13 cellular contexts compared by ENCODE assay signal in the genomic region with DNA sequence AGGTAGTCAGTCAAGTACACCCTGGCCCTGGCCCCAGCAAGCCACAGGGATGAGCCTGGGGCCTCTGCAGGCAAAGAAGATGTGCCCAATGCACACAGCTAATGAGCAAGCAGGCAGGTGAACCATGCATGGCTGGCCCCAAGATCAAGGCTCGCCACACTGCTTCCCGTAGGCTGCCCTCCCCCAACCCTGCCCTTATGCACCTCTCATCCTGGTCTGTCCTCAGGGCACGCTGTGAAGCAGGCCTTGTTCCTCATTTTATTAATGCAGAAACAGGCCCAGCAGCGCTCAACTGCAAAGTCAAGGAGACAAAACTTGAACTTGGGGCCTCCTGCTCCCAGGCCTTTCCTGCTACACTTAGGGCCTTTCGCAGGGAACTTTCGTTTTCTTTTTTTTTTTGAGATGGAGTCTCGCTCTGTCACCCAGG. TPM values are rescaled to one million over a fixed set of nuclear protein-coding genes. Genes with fewer than 3 reads are reported as not detected.
A peak's percentile ranks its signal among the peaks of the same experiment; 100 is the strongest.
DNase-seq lines count a peak whose midpoint lies in the region; ATAC-seq and TF ChIP-seq lines count a peak whose summit lies in the region.
"Had no signal": no experiment of that assay in that cellular context is flagged by ENCODE, and none has a peak within 500 bp of the region (broad histone marks: within the 10 kb centered on the region; RNA-seq: fewer than 3 reads in every experiment).

No MANE protein-coding gene starts in this region.

- H3K4me3 Mint-ChIP-seq in MCF 10A (ENCODE audit: unreplicated experiment) = no peak overlapping the region
- H3K4me3 Mint-ChIP-seq in activated naive CD8-positive, alpha-beta T cell treated with anti-CD3 and anti-CD28 coated beads, Interleukin-2, amount 10 ng/mL, durations not matched to agents 7 days and 5 days = peak overlapping the region; percentile 55
- H3K4me3 Mint-ChIP-seq: dendritic cell treated with granulocyte-macrophage colony-stimulating factor and Interleukin-4, amounts not matched to agents 40 ng/mL and 50 ng/mL, for 4 days had no signal

- H3K4me1 ChIP-seq in breast epithelium (no peaks in the 10 kb centered on the region), thymus (ENCODE audit: control insufficient read depth, insufficient read depth, low read length) (peaks cover 69% of the 10 kb centered on the region)

- CTCF ChIA-PET in MCF 10A (lab: Yijun Ruan, JAX) = interaction anchor here (1.7 to 3.4 kb wide), 4 partner anchors 36 to 43 kb away, joined by 6 to 16 read pairs (median 10); no protein-coding TSS in a partner anchor

- H3K9me3 Mint-ChIP-seq in MCF 10A (ENCODE audit: unreplicated experiment) = no peaks in the 10 kb centered on the region
- H3K9me3 Mint-ChIP-seq in activated naive CD8-positive, alpha-beta T cell treated with anti-CD3 and anti-CD28 coated beads, Interleukin-2, amount 10 ng/mL, durations not matched to agents 7 days and 5 days = no peaks in the 10 kb centered on the region
- H3K9me3 Mint-ChIP-seq: dendritic cell treated with granulocyte-macrophage colony-stimulating factor and Interleukin-4, amounts not matched to agents 40 ng/mL and 50 ng/mL, for 4 days had no signal

- H3K9me3 ChIP-seq in breast epithelium (no peaks in the 10 kb centered on the region), thymus (ENCODE audit: control insufficient read depth) (no peaks in the 10 kb centered on the region)
- H3K9me3 ChIP-seq: left lung, MG63 had no signal

- no peak for TF ChIP-seq CTCF in MCF 10A (IDR thresholded peaks at IDR 0.05; ENCODE audit: unreplicated experiment)
- TF ChIP-seq CTCF in breast epithelium (IDR thresholded peaks at IDR 0.05) = no peak

- H3K27me3 ChIP-seq in breast epithelium (no peaks in the 10 kb centered on the region), thymus (ENCODE audit: control insufficient read depth, insufficient read depth) (no peaks in the 10 kb centered on the region)
- H3K27me3 ChIP-seq: left lung, MG63 had no signal

- no peak overlapping the region for H3K4me3 ChIP-seq in breast epithelium
- H3K4me3 ChIP-seq in thymus (ENCODE audit: low read length) = no peak overlapping the region
- H3K4me3 ChIP-seq: left lung, MG63 had no signal

- no TSS peak for BruUV-seq in MCF 10A (replicated peaks; lab: Mats Ljungman, UMichigan)

- ATAC-seq in activated naive CD8-positive, alpha-beta T cell treated with anti-CD3 and anti-CD28 coated beads, Interleukin-2, amount 10 ng/mL, durations not matched to agents 7 days and 5 days (ENCODE audit: low read depth) = no peak
- no peak for ATAC-seq in GM18870 (IDR thresholded peaks at IDR 0.05; ENCODE audit: unreplicated experiment)
- no peak for ATAC-seq in HG03354 (IDR thresholded peaks at IDR 0.05; ENCODE audit: poor library complexity, severe bottlenecking, unreplicated experiment)
- ATAC-seq: left lung had no signal

- H3K36me3 Mint-ChIP-seq in MCF 10A (ENCODE audit: insufficient read depth, unreplicated experiment) = peaks cover 7% of the 10 kb centered on the region
- no peaks in the 10 kb centered on the region for H3K36me3 Mint-ChIP-seq in activated naive CD8-positive, alpha-beta T cell treated with anti-CD3 and anti-CD28 coated beads, Interleukin-2, amount 10 ng/mL, durations not matched to agents 7 days and 5 days

- H3K4me1 Mint-ChIP-seq in MCF 10A (ENCODE audit: insufficient read depth, unreplicated experiment) = peaks cover 52% of the 10 kb centered on the region
- H3K4me1 Mint-ChIP-seq in activated naive CD8-positive, alpha-beta T cell treated with anti-CD3 and anti-CD28 coated beads, Interleukin-2, amount 10 ng/mL, durations not matched to agents 7 days and 5 days = peaks cover 81% of the 10 kb centered on the region

- POLR2A ChIA-PET in MCF 10A (lab: Yijun Ruan, JAX) = interaction anchor here (0.6 to 14.5 kb wide), 4 partner anchors 14 to 489 kb away, joined by 3 to 622 read pairs (median 3); partner anchors contain the start of gene ID3
- POLR2A ChIA-PET in activated naive CD8-positive, alpha-beta T cell treated with anti-CD3 and anti-CD28 coated beads, Interleukin-2, amount 10 ng/mL, durations not matched to agents 7 days and 5 days (lab: Charles Lee) = interaction anchor here (0.8 to 4.1 kb wide), 4 partner anchors 18 to 42 kb away, joined by 3 to 31 read pairs (median 10); partner anchors contain the start of gene ID3

- H3K36me3 ChIP-seq in breast epithelium (no peaks in the 10 kb centered on the region), thymus (ENCODE audit: control insufficient read depth, insufficient read depth) (no peaks in the 10 kb centered on the region)
- H3K36me3 ChIP-seq: left lung, MG63 had no signal

- no peaks in the 10 kb centered on the region for H3K27me3 Mint-ChIP-seq in MCF 10A (ENCODE audit: insufficient read depth, unreplicated experiment)
- H3K27me3 Mint-ChIP-seq in activated naive CD8-positive, alpha-beta T cell treated with anti-CD3 and anti-CD28 coated beads, Interleukin-2, amount 10 ng/mL, durations not matched to agents 7 days and 5 days = no peaks in the 10 kb centered on the region

- H3K27ac Mint-ChIP-seq in MCF 10A (ENCODE audit: low read depth, unreplicated experiment) = peak overlapping the region; percentile 94
- H3K27ac Mint-ChIP-seq in activated naive CD8-positive, alpha-beta T cell treated with anti-CD3 and anti-CD28 coated beads, Interleukin-2, amount 10 ng/mL, durations not matched to agents 7 days and 5 days = peak overlapping the region; percentile 87

- no peak for TF ChIP-seq POLR2A in breast epithelium (IDR thresholded peaks at IDR 0.05)

- DNase-seq in MCF 10A (ENCODE audit: unreplicated experiment) (no peak), breast epithelium (ENCODE audit: low spot score in 2 of 2) (no peak), NOMO-1 (lab: John Stamatoyannopoulos, UW; ENCODE audit: unreplicated experiment in 2 of 2) (peak; percentile 50 to 59), DMS79 (lab: John Stamatoyannopoulos, UW) (no peak)
- peak; percentile 41 for DNase-seq in activated naive CD8-positive, alpha-beta T cell treated with anti-CD3 and anti-CD28 coated beads, Interleukin-2, amount 10 ng/mL, durations not matched to agents 7 days and 5 days
- DNase-seq: activated naive CD4-positive, alpha-beta T cell; left lung; MG63; NCI-H748 treated with DMSO at 0.1 percent for 48 hours had no signal

- intact Hi-C loops in MCF 10A (cut with micrococcal nuclease) (loop anchor here (5.0 kb wide), 1 partner anchor 42 kb away; no protein-coding TSS in a partner anchor), breast epithelium (cut with DNase I; ENCODE audit: low total_unique reads) (no loop called here)

- H3K27ac ChIP-seq in breast epithelium (no peak overlapping the region), thymus (ENCODE audit: low read depth) (peak overlapping the region; percentile 54)
- H3K27ac ChIP-seq: left lung had no signal

- 49% methylated on average over 7 of the region's 7 CpGs for WGBS in thymus

RNA-seq across cellular contexts. Expression of gene ID3, which starts 35.6 kb away (rescaled TPM):
- 15.7 and 34.8 TPM in 2 replicates for total RNA-seq in MCF 10A (2022)
- 100 to 1,000 TPM in 1 of 3 donors, 10 to 100 TPM in 2; 79.9 to 133 (median 90.9) TPM for total RNA-seq in breast epithelium
- total RNA-seq in activated naive CD8-positive, alpha-beta T cell treated with anti-CD3 and anti-CD28 coated beads, Interleukin-2, amount 10 ng/mL, durations not matched to agents 7 days and 5 days = 10 to 100 TPM; 44.0 to 51.1 TPM
- polyA plus RNA-seq in thymus = 131 TPM

Comparison
In these comparisons a context has a peak if more than half of its experiments do, and no peak if none do; other contexts are left out.
1. DNase-seq: peak in NOMO-1 (2 of 2) and activated naive CD8-positive, alpha-beta T cell treated with anti-CD3 and anti-CD28 coated beads, Interleukin-2, amount 10 ng/mL, durations not matched to agents 7 days and 5 days (single experiment); none in MCF 10A (single experiment), breast epithelium (0 of 2) and DMS79 (single experiment).